Comparison of ENCODE assay signal across 18 cellular contexts in the genomic region with DNA sequence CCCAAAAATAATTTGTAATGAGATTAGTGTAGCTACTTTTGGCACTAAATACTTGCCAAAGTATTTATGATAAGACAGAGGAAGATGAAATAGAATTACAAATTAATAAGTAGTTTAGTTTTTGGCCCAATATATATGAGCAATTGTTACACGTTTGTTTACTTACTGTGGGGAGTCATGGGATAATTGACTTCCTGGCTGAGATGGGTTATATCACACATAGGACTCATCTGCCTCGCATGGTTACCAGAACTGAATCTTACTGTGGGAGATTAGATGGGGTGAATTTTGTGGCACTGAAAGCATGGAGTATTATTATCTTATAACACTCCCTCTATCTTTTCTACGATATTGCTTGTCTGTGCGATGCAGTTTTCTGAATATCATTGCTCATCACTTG.
DNase-seq lines count a peak whose midpoint lies in the region; ATAC-seq, FAIRE-seq and TF ChIP-seq lines count a peak whose summit lies in the region.
"Had no signal": no experiment of that assay in that cellular context is flagged by ENCODE, and none has a peak within 500 bp of the region (broad histone marks: within the 10 kb centered on the region; RNA-seq: fewer than 3 reads in every experiment).

No MANE protein-coding gene starts in this region.

- DNase-seq in NCI-H1092 treated with DMSO at 0.1 percent for 48 hours (lab: John Stamatoyannopoulos, UW): peak; percentile 8
- DNase-seq in NCI-H1092 (lab: John Stamatoyannopoulos, UW): no peak
- DNase-seq in COR-L47 (lab: John Stamatoyannopoulos, UW): peak; percentile 51
- DNase-seq in NCI-H69 (lab: John Stamatoyannopoulos, UW): peak; percentile 40
- DNase-seq in bronchial epithelial cell (ENCODE audit: low read depth): peak; percentile 56
- DNase-seq in SHP77 treated with DMSO at 0.1 percent for 48 hours (lab: John Stamatoyannopoulos, UW): no peak
- DNase-seq: 8988T; Calu3; CD4-positive, alpha-beta memory T cell; GDM1; H9 had no signal

- no peak for ATAC-seq in GM21526 (IDR thresholded peaks at IDR 0.05; ENCODE audit: low FRiP score, unreplicated experiment)
- no peak for ATAC-seq in GM18519 (IDR thresholded peaks at IDR 0.05; ENCODE audit: low FRiP score, unreplicated experiment)
- ATAC-seq: HepG2 had no signal

- no peaks in the 10 kb centered on the region for H3K27me3 ChIP-seq in bronchial epithelial cell (ENCODE audit: control insufficient read depth, insufficient read depth, low read length)
- H3K27me3 ChIP-seq: BLaER1 had no signal

- no peak for TF ChIP-seq CTCF in bronchial epithelial cell (IDR thresholded peaks at IDR 0.05; ENCODE audit: insufficient read depth, low read length, severe bottlenecking)

- no peak overlapping the region for H3K4me3 ChIP-seq in bronchial epithelial cell (ENCODE audit: low read depth, low read length)
- H3K4me3 ChIP-seq: BLaER1 had no signal

- no peak for FAIRE-seq in bronchial epithelial cell (lab: Jason Lieb, UNC)
- FAIRE-seq: GM12892, GM18507, H1, HepG2 had no signal

- H3K36me3 ChIP-seq in bronchial epithelial cell (ENCODE audit: control insufficient read depth, insufficient read depth, low read length): no peaks in the 10 kb centered on the region
- H3K36me3 ChIP-seq: BLaER1 had no signal

Comparison
In these comparisons a context has a peak if more than half of its experiments do, and no peak if none do; other contexts are left out.
1. DNase-seq: peak in NCI-H1092 treated with DMSO at 0.1 percent for 48 hours (single experiment), COR-L47 (single experiment), NCI-H69 (single experiment) and bronchial epithelial cell (single experiment); none in NCI-H1092 (single experiment) and SHP77 treated with DMSO at 0.1 percent for 48 hours (single experiment).